Comparison of ENCODE assay signal across 25 cellular contexts in the genomic region with DNA sequence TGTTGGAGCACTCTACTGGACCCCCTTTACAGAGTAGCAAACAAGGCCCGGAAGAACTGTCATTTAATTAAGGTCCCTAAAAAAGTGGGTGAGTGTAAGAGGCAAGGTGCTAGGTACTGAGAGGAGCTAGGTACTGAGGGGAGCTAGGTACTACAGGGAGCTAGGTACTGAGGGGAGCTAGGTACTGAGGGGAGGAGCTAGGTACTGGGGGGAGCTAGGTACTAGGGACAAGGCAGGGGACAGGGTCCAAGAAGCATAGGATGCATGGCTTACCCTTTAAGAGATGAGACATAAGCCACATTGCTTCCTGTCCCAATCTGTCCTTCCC. TPM values are rescaled to one million over a fixed set of nuclear protein-coding genes. Genes with fewer than 3 reads are reported as not detected.
"Had no signal": no experiment of that assay in that cellular context is flagged by ENCODE, and none has a peak within 500 bp of the region (broad histone marks: within the 10 kb centered on the region; RNA-seq: fewer than 3 reads in every experiment).

No MANE protein-coding gene starts in this region.

- FAIRE-seq: frontal cortex had no signal

- H3K4me3 ChIP-seq: ovary, prostate gland, right atrium auricular region, stomach, thoracic aorta had no signal

- H3K27me3 ChIP-seq: neutrophil, ovary, right atrium auricular region had no signal

- ATAC-seq: activated CD8-positive, alpha-beta T cell treated with anti-CD3 and anti-CD28 coated beads, Interleukin-2, amount 10 ng/mL, durations not matched to agents 7 days and 5 days; natural killer cell treated with Interleukin-12 subunit alpha and Interleukin-12 subunit beta and Interleukin-15 and Interleukin-18, amount 100 ng/mL, for 72 hours; stimulated activated effector memory CD8-positive, alpha-beta T cell treated with anti-CD3 and anti-CD28 coated beads, Interleukin-12 subunit alpha, Interleukin-12 subunit beta, amount 100 ng/mL, for 72 hours had no signal

- H3K9me3 ChIP-seq: neutrophil, ovary, prostate gland had no signal

- H3K36me3 ChIP-seq: neutrophil, ovary, prostate gland, right atrium auricular region, stomach, thoracic aorta had no signal

- H3K4me1 ChIP-seq: prostate gland, right atrium auricular region had no signal

- DNase-seq: activated CD4-positive, alpha-beta T cell treated with anti-CD3 and anti-CD28 coated beads for 1 hour; activated CD4-positive, alpha-beta T cell treated with anti-CD3 and anti-CD28 coated beads, Interleukin-2, amount 50 U/mL, for 1 hour; activated CD8-positive, alpha-beta T cell treated with anti-CD3 and anti-CD28 coated beads, Interleukin-2, amount 10 ng/mL, durations not matched to agents 7 days and 5 days; activated naive CD4-positive, alpha-beta T cell; activated naive CD8-positive, alpha-beta T cell treated with anti-CD3 and anti-CD28 coated beads for 36 hours; activated T-cell treated with anti-CD3 and anti-CD28 coated beads, Interleukin-2, amount 50 U/mL, for 1 hour; amniotic stem cell; cortex of kidney; hippocampal formation; ovary; stimulated activated CD4-positive, alpha-beta T cell treated with anti-CD3 and anti-CD28 coated beads, Interleukin-1b, Interleukin-23, amount 100 ng/mL, for 48 hours; stomach; T-helper 9 cell had no signal

- H3K27ac ChIP-seq: neutrophil, ovary, prostate gland, right atrium auricular region, stomach, thoracic aorta had no signal

RNA-seq across cellular contexts. Expression of a gene that starts 4.9 kb away (rescaled TPM):
- total RNA-seq: activated CD8-positive, alpha-beta T cell treated with anti-CD3 and anti-CD28 coated beads, Interleukin-2, amount 10 ng/mL, durations not matched to agents 7 days and 5 days; activated naive CD8-positive, alpha-beta T cell treated with anti-CD3 and anti-CD28 coated beads for 36 hours; activated T-helper 2 cell treated with anti-CD3 and anti-CD28 coated beads, Interferon-gamma antibody, Interleukin-2, Interleukin-4, amounts not matched to agents 10 μg/mL and 5 μg/mL and 100 μg/mL, durations not matched to agents 14 hours and 24 hours and 36 hours; endodermal cell; frontal cortex; liver; natural killer cell treated with Interleukin-12 subunit alpha and Interleukin-12 subunit beta and Interleukin-15 and Interleukin-18, amount 100 ng/mL, for 72 hours; T-helper 1 cell treated with Interleukin-12 subunit alpha and Interleukin-12 subunit beta and Interleukin-4 antibody, amounts not matched to agents 30 ng/mL and 1 ng/mL, for 36 hours had no signal

RNA-seq across cellular contexts. Expression of a gene that starts 22.2 kb away (rescaled TPM):
- total RNA-seq: activated CD8-positive, alpha-beta T cell treated with anti-CD3 and anti-CD28 coated beads, Interleukin-2, amount 10 ng/mL, durations not matched to agents 7 days and 5 days; activated naive CD8-positive, alpha-beta T cell treated with anti-CD3 and anti-CD28 coated beads for 36 hours; activated T-helper 2 cell treated with anti-CD3 and anti-CD28 coated beads, Interferon-gamma antibody, Interleukin-2, Interleukin-4, amounts not matched to agents 10 μg/mL and 5 μg/mL and 100 μg/mL, durations not matched to agents 14 hours and 24 hours and 36 hours; cerebellum; endodermal cell; frontal cortex; natural killer cell treated with Interleukin-12 subunit alpha and Interleukin-12 subunit beta and Interleukin-15 and Interleukin-18, amount 100 ng/mL, for 72 hours; T-helper 1 cell treated with Interleukin-12 subunit alpha and Interleukin-12 subunit beta and Interleukin-4 antibody, amounts not matched to agents 30 ng/mL and 1 ng/mL, for 36 hours had no signal

RNA-seq across cellular contexts. Expression of a gene that starts 37.7 kb away (rescaled TPM):
- total RNA-seq: activated CD8-positive, alpha-beta T cell treated with anti-CD3 and anti-CD28 coated beads, Interleukin-2, amount 10 ng/mL, durations not matched to agents 7 days and 5 days; activated naive CD8-positive, alpha-beta T cell treated with anti-CD3 and anti-CD28 coated beads for 36 hours; activated T-helper 2 cell treated with anti-CD3 and anti-CD28 coated beads, Interferon-gamma antibody, Interleukin-2, Interleukin-4, amounts not matched to agents 10 μg/mL and 5 μg/mL and 100 μg/mL, durations not matched to agents 14 hours and 24 hours and 36 hours; endodermal cell; frontal cortex; liver; natural killer cell treated with Interleukin-12 subunit alpha and Interleukin-12 subunit beta and Interleukin-15 and Interleukin-18, amount 100 ng/mL, for 72 hours; ovary; prostate gland; right atrium auricular region; stomach; T-helper 1 cell treated with Interleukin-12 subunit alpha and Interleukin-12 subunit beta and Interleukin-4 antibody, amounts not matched to agents 30 ng/mL and 1 ng/mL, for 36 hours; thoracic aorta had no signal
- polyA plus RNA-seq: liver, ovary, stomach had no signal

RNA-seq across cellular contexts. Expression of a gene that starts 41.7 kb away (rescaled TPM):
- total RNA-seq: activated CD8-positive, alpha-beta T cell treated with anti-CD3 and anti-CD28 coated beads, Interleukin-2, amount 10 ng/mL, durations not matched to agents 7 days and 5 days; activated naive CD8-positive, alpha-beta T cell treated with anti-CD3 and anti-CD28 coated beads for 36 hours; activated T-helper 2 cell treated with anti-CD3 and anti-CD28 coated beads, Interferon-gamma antibody, Interleukin-2, Interleukin-4, amounts not matched to agents 10 μg/mL and 5 μg/mL and 100 μg/mL, durations not matched to agents 14 hours and 24 hours and 36 hours; cerebellum; endodermal cell; frontal cortex; natural killer cell treated with Interleukin-12 subunit alpha and Interleukin-12 subunit beta and Interleukin-15 and Interleukin-18, amount 100 ng/mL, for 72 hours; prostate gland; right atrium auricular region; T-helper 1 cell treated with Interleukin-12 subunit alpha and Interleukin-12 subunit beta and Interleukin-4 antibody, amounts not matched to agents 30 ng/mL and 1 ng/mL, for 36 hours; thoracic aorta had no signal
- polyA plus RNA-seq: liver, ovary had no signal

RNA-seq across cellular contexts. Expression of a gene that starts 58.4 kb away (rescaled TPM):
- total RNA-seq: activated CD8-positive, alpha-beta T cell treated with anti-CD3 and anti-CD28 coated beads, Interleukin-2, amount 10 ng/mL, durations not matched to agents 7 days and 5 days; activated naive CD8-positive, alpha-beta T cell treated with anti-CD3 and anti-CD28 coated beads for 36 hours; activated T-helper 2 cell treated with anti-CD3 and anti-CD28 coated beads, Interferon-gamma antibody, Interleukin-2, Interleukin-4, amounts not matched to agents 10 μg/mL and 5 μg/mL and 100 μg/mL, durations not matched to agents 14 hours and 24 hours and 36 hours; cerebellum; endodermal cell; frontal cortex; liver; natural killer cell treated with Interleukin-12 subunit alpha and Interleukin-12 subunit beta and Interleukin-15 and Interleukin-18, amount 100 ng/mL, for 72 hours; ovary; stomach; T-helper 1 cell treated with Interleukin-12 subunit alpha and Interleukin-12 subunit beta and Interleukin-4 antibody, amounts not matched to agents 30 ng/mL and 1 ng/mL, for 36 hours; thoracic aorta had no signal
- polyA plus RNA-seq: liver, ovary had no signal
